ENCODE assay signal across 8 cellular contexts in genomic region chr3:97764186-97765055, GRCh38. TPM values are rescaled to one million over a fixed set of nuclear protein-coding genes. Genes with fewer than 3 reads are reported as not detected.
A peak's percentile ranks its signal among the peaks of the same experiment; 100 is the strongest.
DNase-seq lines count a peak whose midpoint lies in the region; ATAC-seq and TF ChIP-seq lines count a peak whose summit lies in the region.

ARL6 (plus strand) TSS chr3:97764758; CDS start chr3:97768108, 3,350 bp downstream.

- no peaks in the 10 kb centered on the region for H4K20me1 ChIP-seq in BLaER1 treated with 17β-estradiol and CSF1 and Interleukin-3, amounts not matched to agents 10 nM and 100 nM

- H3K27ac Mint-ChIP-seq in activated CD4-positive, alpha-beta T cell treated with anti-CD3 and anti-CD28 coated beads, Interleukin-2, amount 10 ng/mL, durations not matched to agents 24 days and 14 days = peak within 1 kb of the TSS; percentile 97

- peak; percentile 95 for ATAC-seq in HG03457 (IDR thresholded peaks at IDR 0.05; ENCODE audit: unreplicated experiment)

- peak within 1 kb of the TSS; percentile 99 for H3K4me3 Mint-ChIP-seq in activated CD4-positive, alpha-beta T cell treated with anti-CD3 and anti-CD28 coated beads, Interleukin-2, amount 10 ng/mL, durations not matched to agents 24 days and 14 days

- H3K4me2 ChIP-seq in BLaER1 treated with 17β-estradiol and CSF1 and Interleukin-3, amounts not matched to agents 10 nM and 100 nM = peak within 1 kb of the TSS; percentile 57 to 81 (median 69)

- no peaks in the 10 kb centered on the region for H3K36me3 ChIP-seq in BLaER1 treated with 17β-estradiol and CSF1 and Interleukin-3, amounts not matched to agents 10 nM and 100 nM

- no peaks in the 10 kb centered on the region; a peak in 2 of 22 replicates for H3K27me3 ChIP-seq in BLaER1 treated with 17β-estradiol and CSF1 and Interleukin-3, amounts not matched to agents 10 nM and 100 nM

- H3K27ac ChIP-seq in BLaER1 treated with 17β-estradiol and CSF1 and Interleukin-3, amounts not matched to agents 10 nM and 100 nM = peak within 1 kb of the TSS; percentile 9 to 73 (median 58); a peak in 21 of 22 replicates
- H3K27ac ChIP-seq in coronary artery = peak within 1 kb of the TSS; percentile 33 to 78

- H3K9me3 Mint-ChIP-seq in activated CD4-positive, alpha-beta T cell treated with anti-CD3 and anti-CD28 coated beads, Interleukin-2, amount 10 ng/mL, durations not matched to agents 24 days and 14 days = no peaks in the 10 kb centered on the region

- peaks cover 0 to 8% (median 0%) of the 10 kb centered on the region in 11 experiments; a peak in 2 of 22 replicates for H3K9me3 ChIP-seq in BLaER1 treated with 17β-estradiol and CSF1 and Interleukin-3, amounts not matched to agents 10 nM and 100 nM (replicated peaks in 1 of 11)

- peaks cover 21% of the 10 kb centered on the region for H3K4me1 Mint-ChIP-seq in activated CD4-positive, alpha-beta T cell treated with anti-CD3 and anti-CD28 coated beads, Interleukin-2, amount 10 ng/mL, durations not matched to agents 24 days and 14 days

- H3K27me3 Mint-ChIP-seq in activated CD4-positive, alpha-beta T cell treated with anti-CD3 and anti-CD28 coated beads, Interleukin-2, amount 10 ng/mL, durations not matched to agents 24 days and 14 days = peaks cover 7% of the 10 kb centered on the region

- TF ChIP-seq CTCF in coronary artery (IDR thresholded peaks at IDR 0.05) = no peak

- H3K4me3 ChIP-seq in BLaER1 treated with 17β-estradiol and CSF1 and Interleukin-3, amounts not matched to agents 10 nM and 100 nM = peak within 1 kb of the TSS; percentile 59 to 74 (median 70)
- peak within 1 kb of the TSS; percentile 90 for H3K4me3 ChIP-seq in coronary artery

- H3K36me3 Mint-ChIP-seq in activated CD4-positive, alpha-beta T cell treated with anti-CD3 and anti-CD28 coated beads, Interleukin-2, amount 10 ng/mL, durations not matched to agents 24 days and 14 days (ENCODE audit: low read depth) = peaks cover 7% of the 10 kb centered on the region

- peak within 1 kb of the TSS; percentile 49 to 75 (median 69); a peak in 21 of 22 replicates for H3K9ac ChIP-seq in BLaER1 treated with 17β-estradiol and CSF1 and Interleukin-3, amounts not matched to agents 10 nM and 100 nM

- peaks cover 0 to 12% (median 8%) of the 10 kb centered on the region in 10 experiments; a peak in 13 of 20 replicates for H3K4me1 ChIP-seq in BLaER1 treated with 17β-estradiol and CSF1 and Interleukin-3, amounts not matched to agents 10 nM and 100 nM

- intact Hi-C loops in activated CD4-positive, alpha-beta T cell treated with anti-CD3 and anti-CD28 coated beads, Interleukin-2, amount 10 ng/mL, durations not matched to agents 24 days and 14 days (cut with micrococcal nuclease) = loop anchor here (1.0 to 2.0 kb wide), 6 partner anchors 58 to 1136 kb away; partner anchors contain the start of genes CLDND1, CPOX, CRYBG3 and DCBLD2

- DNase-seq in GM19240 (ENCODE audit: insufficient read length, low spot score) (peak; percentile 23), NCI-H510A treated with DMSO at 0.1 percent for 48 hours (lab: John Stamatoyannopoulos, UW) (peak; percentile 67), coronary artery (ENCODE audit: low spot score) (peak; percentile 89), left kidney (ENCODE audit: low read depth, low spot score) (peak; percentile 96)
- peak; percentile 92 for DNase-seq in activated CD4-positive, alpha-beta T cell treated with anti-CD3 and anti-CD28 coated beads, Interleukin-2, amount 10 ng/mL, durations not matched to agents 24 days and 14 days
- peak; percentile 74 for DNase-seq in stimulated activated CD4-positive, alpha-beta T cell treated with anti-CD3 and anti-CD28 coated beads, Interleukin-1b, Interleukin-23, amount 100 ng/mL, for 48 hours

RNA-seq across cellular contexts. Expression of gene ARL6, which starts in this region (rescaled TPM):
- 6.1 and 6.3 TPM in 2 replicates for total RNA-seq in activated CD4-positive, alpha-beta T cell treated with anti-CD3 and anti-CD28 coated beads, Interleukin-2, amount 10 ng/mL, durations not matched to agents 24 days and 14 days

Comparison
In these comparisons a context has a peak if more than half of its experiments do, and no peak if none do; other contexts are left out.
1. Peak in every context shown above with its lines: DNase-seq, ATAC-seq, H3K4me3 ChIP-seq and H3K27ac ChIP-seq.
2. DNase-seq: peak in every context shown above with its lines; median percentile 96 in left kidney; 92 in activated CD4-positive, alpha-beta T cell treated with anti-CD3 and anti-CD28 coated beads, Interleukin-2, amount 10 ng/mL, durations not matched to agents 24 days and 14 days; 89 in coronary artery; 74 in stimulated activated CD4-positive, alpha-beta T cell treated with anti-CD3 and anti-CD28 coated beads, Interleukin-1b, Interleukin-23, amount 100 ng/mL, for 48 hours; 67 in NCI-H510A treated with DMSO at 0.1 percent for 48 hours; 23 in GM19240.